In the genomic region with DNA sequence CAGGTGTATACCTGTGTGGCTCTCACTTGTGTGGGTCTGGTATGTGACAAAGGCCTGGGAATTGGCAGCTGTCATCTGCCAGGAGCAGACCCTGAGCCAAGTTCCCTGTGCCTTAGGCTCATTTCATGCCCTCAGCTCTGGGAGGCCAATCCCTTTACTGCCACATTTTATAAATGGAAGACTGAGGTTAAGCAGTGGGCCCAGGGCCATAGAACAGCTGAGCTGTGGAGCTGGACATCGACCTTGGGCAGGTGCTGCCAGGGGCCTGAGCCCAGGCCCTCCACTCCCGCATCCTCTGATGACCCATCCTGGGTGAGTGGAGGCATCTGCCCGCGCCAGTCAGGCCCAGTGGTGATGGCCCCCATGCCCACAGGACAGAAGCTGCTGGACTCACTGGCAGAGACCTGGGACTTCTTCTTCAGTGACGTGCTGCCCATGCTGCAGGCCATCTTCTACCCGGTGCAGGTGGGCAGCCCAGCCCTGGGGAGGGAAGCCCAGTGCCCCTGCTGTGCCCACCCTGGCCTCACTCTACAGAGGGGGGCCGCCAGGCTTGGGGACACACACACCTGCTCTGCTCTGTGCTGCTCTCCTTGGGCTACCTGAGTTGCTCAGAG, we compare ENCODE assay signal across 31 cellular contexts. TPM values are rescaled to one million over a fixed set of nuclear protein-coding genes. Genes with fewer than 3 reads are reported as not detected.
"Had no signal": no experiment of that assay in that cellular context is flagged by ENCODE, and none has a peak within 500 bp of the region (broad histone marks: within the 10 kb centered on the region; RNA-seq: fewer than 3 reads in every experiment).

No MANE protein-coding gene starts in this region.

- H3K9me3 ChIP-seq: ascending aorta, body of pancreas had no signal

- DNase-seq: activated CD4-positive, alpha-beta memory T cell treated with anti-CD3 and anti-CD28 coated beads, Interleukin-2, amount 10 ng/mL, durations not matched to agents 7 days and 5 days; activated CD4-positive, alpha-beta T cell treated with anti-CD3 and anti-CD28 coated beads for 36 hours; activated CD4-positive, alpha-beta T cell treated with anti-CD3 and anti-CD28 coated beads, Interleukin-2, amount 50 U/mL, for 1 hour; activated CD4-positive, CD25-positive, alpha-beta regulatory T cell; activated gamma-delta T cell; activated naive CD4-positive, alpha-beta T cell treated with anti-CD3 and anti-CD28 coated beads, Interleukin-2, amount 10 ng/mL, durations not matched to agents 7 days and 5 days; activated naive CD8-positive, alpha-beta T cell treated with anti-CD3 and anti-CD28 coated beads, Interleukin-2, amount 50 U/mL, for 24 hours; activated T-cell treated with anti-CD3 and anti-CD28 coated beads for 4 hours; activated T-cell treated with anti-CD3 and anti-CD28 coated beads, Interleukin-2, amount 50 U/mL, for 48 hours; amniotic stem cell; Kasumi-1; KBM-7; NCI-H1048; NCI-H146; NCI-H187 treated with DMSO at 0.1 percent for 48 hours; NCI-H2081 treated with DMSO at 0.1 percent for 48 hours; NCI-H345; NCI-H510A; NCI-H526 treated with DMSO at 0.1 percent for 48 hours; NCI-H82; PC-3; SHP77 treated with DMSO at 0.1 percent for 48 hours; T-cell; T-helper 2 cell; T1000 had no signal

- H3K27ac ChIP-seq: ascending aorta, body of pancreas, VCaP had no signal

- ATAC-seq: activated CD4-positive, alpha-beta T cell treated with anti-CD3 and anti-CD28 coated beads for 36 hours; activated naive CD8-positive, alpha-beta T cell treated with anti-CD3 and anti-CD28 coated beads, Interleukin-2, amount 50 U/mL, for 24 hours; activated T-helper 17 cell treated with anti-CD3 and anti-CD28 coated beads, Interleukin-2, amount 50 U/mL, for 72 hours; body of pancreas; PC-3; T-cell had no signal

- H3K27me3 ChIP-seq: ascending aorta, body of pancreas had no signal

- FAIRE-seq: RCC 7860 had no signal

- H3K36me3 ChIP-seq: ascending aorta had no signal

- H3K9me3 Mint-ChIP-seq: activated naive CD8-positive, alpha-beta T cell treated with anti-CD3 and anti-CD28 coated beads, Interleukin-2, amount 50 U/mL, for 24 hours; activated T-helper 17 cell treated with anti-CD3 and anti-CD28 coated beads, Interleukin-2, amount 50 U/mL, for 72 hours; T-cell had no signal

- H3K27me3 Mint-ChIP-seq: activated CD4-positive, alpha-beta memory T cell treated with anti-CD3 and anti-CD28 coated beads, Interleukin-2, amount 10 ng/mL, durations not matched to agents 7 days and 5 days; activated CD4-positive, alpha-beta T cell treated with anti-CD3 and anti-CD28 coated beads for 36 hours; activated naive CD4-positive, alpha-beta T cell treated with anti-CD3 and anti-CD28 coated beads, Interleukin-2, amount 10 ng/mL, durations not matched to agents 7 days and 5 days; activated naive CD8-positive, alpha-beta T cell treated with anti-CD3 and anti-CD28 coated beads, Interleukin-2, amount 50 U/mL, for 24 hours; activated T-helper 17 cell treated with anti-CD3 and anti-CD28 coated beads, Interleukin-2, amount 50 U/mL, for 72 hours; central memory CD8-positive, alpha-beta T cell; T-cell had no signal

- H3K27ac Mint-ChIP-seq: activated CD4-positive, alpha-beta memory T cell treated with anti-CD3 and anti-CD28 coated beads, Interleukin-2, amount 10 ng/mL, durations not matched to agents 7 days and 5 days; activated CD4-positive, alpha-beta T cell treated with anti-CD3 and anti-CD28 coated beads for 36 hours; activated naive CD4-positive, alpha-beta T cell treated with anti-CD3 and anti-CD28 coated beads, Interleukin-2, amount 10 ng/mL, durations not matched to agents 7 days and 5 days; activated naive CD8-positive, alpha-beta T cell treated with anti-CD3 and anti-CD28 coated beads, Interleukin-2, amount 50 U/mL, for 24 hours had no signal

- H3K4me3 Mint-ChIP-seq: activated CD4-positive, alpha-beta memory T cell treated with anti-CD3 and anti-CD28 coated beads, Interleukin-2, amount 10 ng/mL, durations not matched to agents 7 days and 5 days; activated CD4-positive, alpha-beta T cell treated with anti-CD3 and anti-CD28 coated beads for 36 hours; activated naive CD4-positive, alpha-beta T cell treated with anti-CD3 and anti-CD28 coated beads, Interleukin-2, amount 10 ng/mL, durations not matched to agents 7 days and 5 days; activated naive CD8-positive, alpha-beta T cell treated with anti-CD3 and anti-CD28 coated beads, Interleukin-2, amount 50 U/mL, for 24 hours; activated T-helper 17 cell treated with anti-CD3 and anti-CD28 coated beads, Interleukin-2, amount 50 U/mL, for 72 hours; central memory CD8-positive, alpha-beta T cell had no signal

- H3K4me1 ChIP-seq: ascending aorta had no signal

- H3K4me3 ChIP-seq: ascending aorta, body of pancreas had no signal

- H3K4me1 Mint-ChIP-seq: activated CD4-positive, alpha-beta T cell treated with anti-CD3 and anti-CD28 coated beads for 36 hours; activated naive CD4-positive, alpha-beta T cell treated with anti-CD3 and anti-CD28 coated beads, Interleukin-2, amount 10 ng/mL, durations not matched to agents 7 days and 5 days; activated T-helper 17 cell treated with anti-CD3 and anti-CD28 coated beads, Interleukin-2, amount 50 U/mL, for 72 hours had no signal

RNA-seq across cellular contexts. Expression of gene ARHGAP8, which starts 20.9 kb away (rescaled TPM):
- total RNA-seq: ascending aorta had no signal
